19 cellular contexts compared by ENCODE assay signal in the genomic region with DNA sequence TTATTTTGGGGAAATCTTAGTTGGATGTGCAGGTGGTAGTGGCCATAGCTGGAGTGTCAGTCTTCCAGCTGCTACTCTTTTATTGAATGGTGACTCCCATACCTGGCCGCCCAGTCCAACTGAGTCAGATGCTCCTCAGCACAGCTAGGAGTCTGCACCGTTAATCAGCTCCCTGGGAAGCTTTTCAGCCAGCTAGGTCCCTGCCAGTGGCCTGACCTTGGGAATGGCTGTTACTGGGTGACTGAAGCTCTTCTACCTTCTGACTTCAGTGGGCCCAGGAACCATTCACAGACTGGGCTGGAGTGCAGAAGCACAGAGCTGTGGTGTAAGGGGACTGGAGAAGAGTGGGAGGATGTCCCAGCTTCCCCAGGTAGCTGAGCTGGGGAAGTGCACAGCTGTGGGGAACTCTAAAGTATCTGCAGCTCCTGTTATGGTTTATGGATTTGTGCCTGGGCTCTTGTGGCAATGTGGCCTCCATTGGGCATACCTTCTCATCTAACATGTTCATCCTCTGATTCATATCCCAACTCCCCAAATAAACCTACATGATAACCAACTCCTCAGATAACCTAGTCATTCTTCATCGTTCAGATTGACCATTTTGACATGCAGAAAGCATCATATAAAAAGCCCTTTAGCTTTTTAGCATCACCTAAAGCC. TPM values are rescaled to one million over a fixed set of nuclear protein-coding genes. Genes with fewer than 3 reads are reported as not detected.
DNase-seq lines count a peak whose midpoint lies in the region; ATAC-seq, FAIRE-seq and TF ChIP-seq lines count a peak whose summit lies in the region.
"Had no signal": no experiment of that assay in that cellular context is flagged by ENCODE, and none has a peak within 500 bp of the region (broad histone marks: within the 10 kb centered on the region; RNA-seq: fewer than 3 reads in every experiment).

No MANE protein-coding gene starts in this region.

- no peak overlapping the region for H3K4me3 Mint-ChIP-seq in T-helper 1 cell treated with Interleukin-12 subunit alpha and Interleukin-12 subunit beta and Interleukin-4 antibody, amounts not matched to agents 30 μg/mL and 1 μg/mL, for 36 hours
- H3K4me3 Mint-ChIP-seq in CD4-positive, CD25-positive, alpha-beta regulatory T cell, result no peak overlapping the region

- H3K4me2 ChIP-seq in osteoblast (ENCODE audit: insufficient read depth, low read length), result no peak overlapping the region
- H3K4me2 ChIP-seq: BLaER1 had no signal

- H3K27me3 Mint-ChIP-seq in T-helper 1 cell treated with Interleukin-12 subunit alpha and Interleukin-12 subunit beta and Interleukin-4 antibody, amounts not matched to agents 30 μg/mL and 1 μg/mL, for 36 hours (ENCODE audit: low read depth), result no peaks in the 10 kb centered on the region
- H3K27me3 Mint-ChIP-seq in CD4-positive, CD25-positive, alpha-beta regulatory T cell, result no peaks in the 10 kb centered on the region

- no peak for TF ChIP-seq CTCF in adrenal gland (IDR thresholded peaks at IDR 0.05)
- TF ChIP-seq CTCF in osteoblast (IDR thresholded peaks at IDR 0.05; ENCODE audit: extremely low read depth, low read depth, low read length), result no peak

- 61 to 83% (median 73%) methylated on average over 1 to 3 of the region's 3 CpGs for WGBS in adrenal gland, 4 donors

- peaks cover 14% of the 10 kb centered on the region for H3K4me1 ChIP-seq in CD4-positive, CD25-positive, alpha-beta regulatory T cell (ENCODE audit: control insufficient read depth, insufficient read depth, low read length, poor library complexity, severe bottlenecking)
- H3K4me1 ChIP-seq in adrenal gland (replicated peaks in 1 of 2) (peaks cover 10 to 53% of the 10 kb centered on the region in 2 donors), osteoblast (ENCODE audit: insufficient read depth, low read length) (no peaks in the 10 kb centered on the region)
- H3K4me1 ChIP-seq: BLaER1 had no signal

- H4K20me1 ChIP-seq in osteoblast (ENCODE audit: insufficient read depth, low read length), result peaks cover 76% of the 10 kb centered on the region

- peaks cover 29% of the 10 kb centered on the region for H3K36me3 Mint-ChIP-seq in T-helper 1 cell treated with Interleukin-12 subunit alpha and Interleukin-12 subunit beta and Interleukin-4 antibody, amounts not matched to agents 30 μg/mL and 1 μg/mL, for 36 hours (ENCODE audit: low read depth)
- H3K36me3 Mint-ChIP-seq in CD4-positive, CD25-positive, alpha-beta regulatory T cell, result peaks cover 28% of the 10 kb centered on the region

- no peak overlapping the region for H3K4me3 ChIP-seq in CD4-positive, CD25-positive, alpha-beta regulatory T cell (ENCODE audit: low read depth, low read length)
- H3K4me3 ChIP-seq in adrenal gland, result no peak overlapping the region
- H3K4me3 ChIP-seq in osteoblast (ENCODE audit: insufficient read depth, low read length), result no peak overlapping the region
- H3K4me3 ChIP-seq: BLaER1, GM23248 had no signal

- intact Hi-C loops in adrenal gland (cut with DNase I), result no loop called here

- H3K9me3 Mint-ChIP-seq in T-helper 1 cell treated with Interleukin-12 subunit alpha and Interleukin-12 subunit beta and Interleukin-4 antibody, amounts not matched to agents 30 μg/mL and 1 μg/mL, for 36 hours, result no peaks in the 10 kb centered on the region
- H3K9me3 Mint-ChIP-seq in CD4-positive, CD25-positive, alpha-beta regulatory T cell, result no peaks in the 10 kb centered on the region

- peaks cover 93% of the 10 kb centered on the region for H3K79me2 ChIP-seq in osteoblast (ENCODE audit: insufficient read depth, low read length)

- no peaks in the 10 kb centered on the region for H3K27me3 ChIP-seq in CD4-positive, CD25-positive, alpha-beta regulatory T cell (ENCODE audit: control insufficient read depth, insufficient read depth, low read length)
- no peaks in the 10 kb centered on the region for H3K27me3 ChIP-seq in adrenal gland
- no peaks in the 10 kb centered on the region for H3K27me3 ChIP-seq in osteoblast (ENCODE audit: insufficient read depth, low read length)
- H3K27me3 ChIP-seq: BLaER1 had no signal

- H3K4me1 Mint-ChIP-seq in T-helper 1 cell treated with Interleukin-12 subunit alpha and Interleukin-12 subunit beta and Interleukin-4 antibody, amounts not matched to agents 30 μg/mL and 1 μg/mL, for 36 hours (ENCODE audit: low read depth), result peaks cover 23% of the 10 kb centered on the region
- peaks cover 5 to 82% (median 41%) of the 10 kb centered on the region in 4 donors for H3K4me1 Mint-ChIP-seq in CD4-positive, CD25-positive, alpha-beta regulatory T cell

- H3K27ac Mint-ChIP-seq in T-helper 1 cell treated with Interleukin-12 subunit alpha and Interleukin-12 subunit beta and Interleukin-4 antibody, amounts not matched to agents 30 μg/mL and 1 μg/mL, for 36 hours, result peak overlapping the region; percentile 4
- H3K27ac Mint-ChIP-seq in CD4-positive, CD25-positive, alpha-beta regulatory T cell, result peak overlapping the region in 2 of 3 donors; percentile 66 to 87

- DNase-seq in T-helper 1 cell (no peak), adrenal gland (peak in 4 of 7 donors; percentile 46 to 59 (median 52)), osteoblast (ENCODE audit: insufficient read length, low spot score, missing footprints) (peak; percentile 31), GM19239 (ENCODE audit: insufficient read length, low spot score) (no peak), NCI-H1417 (lab: John Stamatoyannopoulos, UW) (no peak)
- DNase-seq in CD4-positive, CD25-positive, alpha-beta regulatory T cell, result no peak
- DNase-seq: COR-L47, GM23248, MM.1S, NCI-H1105, NCI-H187, NCI-H446, NCI-H774 had no signal

- no peak for ATAC-seq in CD4-positive, CD25-positive, alpha-beta regulatory T cell (ENCODE audit: low read depth in 2 of 2)
- ATAC-seq in GM19351 (IDR thresholded peaks at IDR 0.05; ENCODE audit: unreplicated experiment), result no peak
- ATAC-seq: HCT116 had no signal

- peak overlapping the region; percentile 15 for H3K27ac ChIP-seq in CD4-positive, CD25-positive, alpha-beta regulatory T cell (ENCODE audit: insufficient read depth, low read length, poor library complexity, severe bottlenecking)
- H3K27ac ChIP-seq in adrenal gland (peak overlapping the region in 2 of 5 donors; percentile 23 to 36), osteoblast (ENCODE audit: low read depth, low read length) (no peak overlapping the region)
- H3K27ac ChIP-seq: 22Rv1, BLaER1, GM23248 had no signal

- no peak overlapping the region for H2AFZ ChIP-seq in osteoblast (ENCODE audit: low read length)
- H2AFZ ChIP-seq: GM23248 had no signal

- H3K36me3 ChIP-seq in CD4-positive, CD25-positive, alpha-beta regulatory T cell (ENCODE audit: control insufficient read depth, insufficient read depth, low read length), result peaks cover 63% of the 10 kb centered on the region
- H3K36me3 ChIP-seq in adrenal gland (replicated peaks in 1 of 2) (peaks cover 0 to 69% of the 10 kb centered on the region in 2 donors), osteoblast (ENCODE audit: insufficient read depth, low read length) (peaks cover 52% of the 10 kb centered on the region)

- TF ChIP-seq POLR2A in adrenal gland (IDR thresholded peaks at IDR 0.05), result no peak

- no peak for FAIRE-seq in GM19239 (lab: Jason Lieb, UNC)
- FAIRE-seq: GM18507 had no signal

- H3K9me3 ChIP-seq in CD4-positive, CD25-positive, alpha-beta regulatory T cell (ENCODE audit: control insufficient read depth in 2 of 2, low read length in 2 of 2), result no peaks in the 10 kb centered on the region
- H3K9me3 ChIP-seq in adrenal gland (replicated peaks in 1 of 3), result no peaks in the 10 kb centered on the region
- H3K9me3 ChIP-seq in osteoblast (ENCODE audit: low read depth, low read length), result no peaks in the 10 kb centered on the region
- H3K9me3 ChIP-seq: BLaER1 had no signal

RNA-seq across cellular contexts. Expression of gene ALKBH5, which starts 14.0 kb away (rescaled TPM):
- 118 TPM for total RNA-seq in CD4-positive, CD25-positive, alpha-beta regulatory T cell
- polyA plus RNA-seq in CD4-positive, CD25-positive, alpha-beta regulatory T cell, result 100 to 1,000 TPM; 102 to 123 (median 115) TPM
- total RNA-seq in adrenal gland, result 100 to 1,000 TPM; 109 to 154 (median 141) TPM
- polyA plus RNA-seq in adrenal gland, result 100 to 1,000 TPM in 1 of 3 donors, 10 to 100 TPM in 2; 28.4 to 118 (median 33.8) TPM
- total RNA-seq in osteoblast, result 103 and 125 TPM in 2 replicates

RNA-seq across cellular contexts. Expression of gene LLGL1, which starts 27.8 kb away (rescaled TPM):
- 16.6 TPM for total RNA-seq in CD4-positive, CD25-positive, alpha-beta regulatory T cell
- polyA plus RNA-seq in CD4-positive, CD25-positive, alpha-beta regulatory T cell, result 1 to 10 TPM; 1.0 to 2.2 (median 1.6) TPM
- total RNA-seq in adrenal gland (10 to 100 TPM; 21.8 to 65.1 (median 48.2) TPM), osteoblast (41.0 and 50.3 TPM in 2 replicates)
- 10 to 100 TPM in 1 of 3 donors, 1 to 10 TPM in 2; 4.1 to 27.8 (median 8.9) TPM for polyA plus RNA-seq in adrenal gland

Comparison
In these comparisons a context has a peak if more than half of its experiments do, and no peak if none do; other contexts are left out.
1. DNase-seq: peak in adrenal gland (4 of 7) and osteoblast (single experiment); none in T-helper 1 cell (0 of 5), CD4-positive, CD25-positive, alpha-beta regulatory T cell (0 of 3), GM19239 (single experiment) and NCI-H1417 (0 of 3).